Comparison of ENCODE assay signal across 1 cellular context in genomic region chr1:36782085-36782484, GRCh38.
TF ChIP-seq lines count a peak whose summit lies in the region.

No MANE protein-coding gene starts in this region.

TF ChIP-seq in H1, 55 proteins besides CTCF, POLR2A, EP300 and RAD21:
- TF ChIP-seq TBP (IDR thresholded peaks at IDR 0.05; ENCODE audit: low read depth, low read length) (no peak), BACH1 (IDR thresholded peaks at IDR 0.05; ENCODE audit: low read length) (no peak), SP4 (IDR thresholded peaks at IDR 0.05; ENCODE audit: low read length) (no peak), RFX5 (IDR thresholded peaks at IDR 0.05; ENCODE audit: borderline replicate concordance, low read depth, low read length) (no peak), MAFK (IDR thresholded peaks at IDR 0.05; ENCODE audit: low read depth, low read length) (no peak), ATF3 (IDR thresholded peaks at IDR 0.05; ENCODE audit: insufficient read depth, low read depth, low read length) (no peak), FOSL1 (IDR thresholded peaks at IDR 0.05; ENCODE audit: insufficient read depth, low read depth, low read length) (no peak), CHD7 (IDR thresholded peaks at IDR 0.05; ENCODE audit: insufficient replicate concordance, low read length) (no peak), SUZ12 (IDR thresholded peaks at IDR 0.05; ENCODE audit: low read length) (no peak), JUND (IDR thresholded peaks at IDR 0.05; ENCODE audit: low read length) (no peak), KDM5A (IDR thresholded peaks at IDR 0.05; ENCODE audit: low read length) (no peak), YY1 (IDR thresholded peaks at IDR 0.05; ENCODE audit: low read depth, low read length) (no peak), SRF (IDR thresholded peaks at IDR 0.05; ENCODE audit: low read depth, low read length) (no peak), CHD1 (IDR thresholded peaks at IDR 0.05; ENCODE audit: low read depth, low read length) (no peak), BCL11A (IDR thresholded peaks at IDR 0.05; ENCODE audit: low read depth in 2 of 2, low read length in 2 of 2) (no peak), E2F6 (IDR thresholded peaks at IDR 0.05) (no peak), GTF2F1 (IDR thresholded peaks at IDR 0.05; ENCODE audit: borderline replicate concordance, low read depth, low read length) (no peak), SIN3A (conservative IDR thresholded peaks at IDR 0.05 in 1 of 2, IDR thresholded peaks at IDR 0.05 in 1 of 2; ENCODE audit: low read depth in 1 of 2, low read length in 2 of 2) (no peak), ZNF274 (IDR thresholded peaks at IDR 0.05; ENCODE audit: borderline replicate concordance, extremely low read depth, low read length) (no peak)
